14 cellular contexts compared by ENCODE assay signal in the genomic region with DNA sequence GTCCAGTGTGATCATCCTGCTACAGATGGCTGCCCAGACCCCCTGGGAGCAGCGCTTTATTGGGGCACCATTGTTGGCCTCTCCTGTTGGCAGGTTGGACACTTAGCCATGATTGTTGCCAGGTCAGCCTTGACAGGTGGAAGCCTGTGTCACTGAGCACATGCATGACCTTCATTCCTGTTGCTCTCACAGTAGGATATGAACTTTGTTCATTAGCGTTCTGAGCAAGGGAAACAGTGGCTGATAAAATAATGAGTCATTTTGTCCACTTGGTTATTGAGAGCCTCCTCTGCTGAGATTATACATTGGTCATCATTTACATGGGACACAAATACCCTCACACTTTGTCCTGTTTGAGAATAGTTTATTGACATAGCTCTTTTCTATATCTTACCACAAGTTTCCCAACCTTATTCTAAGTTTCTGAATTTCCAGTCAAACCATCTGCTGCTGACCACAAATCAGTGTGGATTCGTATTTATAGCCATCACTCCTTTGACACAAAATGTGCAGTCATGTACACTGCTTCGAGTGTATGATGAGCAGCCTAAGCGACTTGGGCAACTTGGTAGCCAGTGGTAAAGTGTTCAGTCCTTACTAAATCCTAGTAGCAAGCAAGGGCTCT.
DNase-seq lines count a peak whose midpoint lies in the region; ATAC-seq and TF ChIP-seq lines count a peak whose summit lies in the region.
"Had no signal": no experiment of that assay in that cellular context is flagged by ENCODE, and none has a peak within 500 bp of the region (broad histone marks: within the 10 kb centered on the region; RNA-seq: fewer than 3 reads in every experiment).

No MANE protein-coding gene starts in this region.

- no peaks in the 10 kb centered on the region for H3K9me2 ChIP-seq in PC-3 (replicated peaks; ENCODE audit: low read length)

- peak overlapping the region; percentile 78 for H3K27ac ChIP-seq in PC-3 (ENCODE audit: low read length)
- no peak overlapping the region for H3K27ac ChIP-seq in osteoblast (ENCODE audit: low read depth, low read length)
- H3K27ac ChIP-seq: C4-2B had no signal

- no peaks in the 10 kb centered on the region for H3F3A ChIP-seq in PC-3 (ENCODE audit: low read length, unreplicated experiment)

- H3K4me1 ChIP-seq in PC-3 (ENCODE audit: insufficient read depth, low read length) (peaks cover 44% of the 10 kb centered on the region), osteoblast (ENCODE audit: insufficient read depth, low read length) (peaks cover 28% of the 10 kb centered on the region)

- no peak overlapping the region for H3K27ac Mint-ChIP-seq in nephron progenitor cell

- H3K27me3 ChIP-seq in PC-3 (ENCODE audit: low read length) (no peaks in the 10 kb centered on the region), osteoblast (ENCODE audit: insufficient read depth, low read length) (no peaks in the 10 kb centered on the region)

- CTCF ChIA-PET in PC-3 (lab: Charles Lee) = no interaction called here

- no peaks in the 10 kb centered on the region for H3K9me3 Mint-ChIP-seq in nephron progenitor cell

- POLR2A ChIA-PET in PC-3 (lab: Charles Lee; ENCODE audit: unreplicated experiment) = interaction anchor here (0.6 kb wide), 2 partner anchors 68 to 186 kb away, joined by 3 to 5 read pairs; no protein-coding TSS in a partner anchor

- no peaks in the 10 kb centered on the region for H3K36me3 Mint-ChIP-seq in nephron progenitor cell (ENCODE audit: low read depth)

- BruUV-seq in PC-3 (replicated peaks; lab: Mats Ljungman, UMichigan) = no TSS peak

- peaks cover 23% of the 10 kb centered on the region for H3K4me1 Mint-ChIP-seq in nephron progenitor cell

- intact Hi-C loops in PC-3 (cut with micrococcal nuclease) = loop anchor here (10.0 kb wide), 1 partner anchor 193 kb away; a partner anchor contains a TSS

- H3K9ac ChIP-seq in PC-3 (ENCODE audit: low read length) = peak overlapping the region; percentile 16; the same call in 1 of the 2 replicates

- H4K20me1 ChIP-seq in PC-3 (ENCODE audit: low read length) (no peaks in the 10 kb centered on the region), osteoblast (ENCODE audit: insufficient read depth, low read length) (peaks cover 21% of the 10 kb centered on the region)

- no peaks in the 10 kb centered on the region for H3K27me3 Mint-ChIP-seq in nephron progenitor cell (ENCODE audit: low read depth, poor library complexity)

- no peaks in the 10 kb centered on the region for H3K9me3 ChIP-seq in PC-3 (ENCODE audit: low read length)
- H3K9me3 ChIP-seq in osteoblast (ENCODE audit: low read depth, low read length) = no peaks in the 10 kb centered on the region

- H3K4me3 ChIP-seq in PC-3 (ENCODE audit: low read length) = no peak overlapping the region
- no peak overlapping the region for H3K4me3 ChIP-seq in osteoblast (ENCODE audit: insufficient read depth, low read length)

- H3K36me3 ChIP-seq in PC-3 (ENCODE audit: low read depth, low read length) (no peaks in the 10 kb centered on the region), osteoblast (ENCODE audit: insufficient read depth, low read length) (no peaks in the 10 kb centered on the region)

- no peak overlapping the region for H3K4me3 Mint-ChIP-seq in nephron progenitor cell

- peak; percentile 66 for DNase-seq in EH (ENCODE audit: low read depth)
- peak; percentile 76 for DNase-seq in PC-3
- peak; percentile 16 for DNase-seq in fibroblast of gingiva (ENCODE audit: low read depth)
- peak; percentile 54 for DNase-seq in osteoblast (ENCODE audit: insufficient read length, low spot score, missing footprints)
- DNase-seq in nephron progenitor cell = no peak
- no peak for DNase-seq in activated naive CD4-positive, alpha-beta T cell treated with anti-CD3 and anti-CD28 coated beads, Interleukin-2, amount 50 U/mL, for 16 hours
- no peak for DNase-seq in T-helper 9 cell
- DNase-seq: activated T-cell treated with anti-CD3 and anti-CD28 coated beads, Interleukin-2, amount 50 U/mL, for 1 hour; GDM1; NCI-H1417 treated with DMSO at 0.1 percent for 48 hours; stimulated activated naive CD8-positive, alpha-beta T cell treated with anti-CD3 and anti-CD28 coated beads, Interleukin-15, Interleukin-2, amounts not matched to agents 100 U/mL and 50 U/mL, for 24 hours had no signal

- H3K4me2 ChIP-seq in PC-3 (ENCODE audit: low read length) = peak overlapping the region; percentile 40
- H3K4me2 ChIP-seq in osteoblast (ENCODE audit: insufficient read depth, low read length) = no peak overlapping the region

- H2AFZ ChIP-seq in PC-3 (ENCODE audit: low read length) (no peak overlapping the region), osteoblast (ENCODE audit: low read length) (no peak overlapping the region)

- ATAC-seq in PC-3 (peak; percentile 83), GM18520 (IDR thresholded peaks at IDR 0.05; ENCODE audit: unreplicated experiment) (no peak)
- ATAC-seq: SK-N-SH treated with all-trans-retinoic acid at 6 μM for 48 hours; stimulated activated naive CD8-positive, alpha-beta T cell treated with anti-CD3 and anti-CD28 coated beads, Interleukin-15, Interleukin-2, amounts not matched to agents 100 U/mL and 50 U/mL, for 24 hours had no signal

- H3K79me2 ChIP-seq in PC-3 (ENCODE audit: low read length) (no peaks in the 10 kb centered on the region), osteoblast (ENCODE audit: insufficient read depth, low read length) (peaks cover 73% of the 10 kb centered on the region)

- TF ChIP-seq CTCF in PC-3 (conservative IDR thresholded peaks at IDR 0.05; ENCODE audit: low read depth, low read length) (no peak), osteoblast (IDR thresholded peaks at IDR 0.05; ENCODE audit: extremely low read depth, low read depth, low read length) (no peak), nephron progenitor cell (IDR thresholded peaks at IDR 0.05) (no peak)

Comparison
In these comparisons a context has a peak if more than half of its experiments do, and no peak if none do; other contexts are left out.
1. DNase-seq: peak in EH (single experiment), PC-3 (single experiment), fibroblast of gingiva (single experiment) and osteoblast (single experiment); none in nephron progenitor cell (single experiment), activated naive CD4-positive, alpha-beta T cell treated with anti-CD3 and anti-CD28 coated beads, Interleukin-2, amount 50 U/mL, for 16 hours (single experiment) and T-helper 9 cell (single experiment).